ENCODE assay signal across 27 cellular contexts in genomic region chr3:194554488-194555098, GRCh38.
DNase-seq lines count a peak whose midpoint lies in the region; ATAC-seq, FAIRE-seq and TF ChIP-seq lines count a peak whose summit lies in the region.
"Had no signal": no experiment of that assay in that cellular context is flagged by ENCODE, and none has a peak within 500 bp of the region (broad histone marks: within the 10 kb centered on the region; RNA-seq: fewer than 3 reads in every experiment).

No MANE protein-coding gene starts in this region.

- FAIRE-seq in HTR-8/SVneo (lab: Jason Lieb, UNC) (peak; percentile 68), astrocyte (lab: Jason Lieb, UNC) (no peak)

- DNase-seq in HTR-8/SVneo (ENCODE audit: insufficient read length, low spot score) (no peak), astrocyte (ENCODE audit: low read depth) (peak; percentile 28), left ventricle myocardium superior (no peak), NCI-H2029 (lab: John Stamatoyannopoulos, UW) (no peak)
- DNase-seq in stimulated activated effector memory CD8-positive, alpha-beta T cell treated with anti-CD3 and anti-CD28 coated beads, Interleukin-12 subunit alpha, Interleukin-12 subunit beta, amount 100 ng/mL, for 72 hours (ENCODE audit: low spot score in 2 of 2): no peak
- DNase-seq: activated CD4-positive, alpha-beta T cell treated with anti-CD3 and anti-CD28 coated beads for 36 hours; activated naive CD4-positive, alpha-beta T cell treated with anti-CD3 and anti-CD28 coated beads, Interleukin-2, amount 10 ng/mL, durations not matched to agents 7 days and 5 days; activated T-cell treated with anti-CD3 and anti-CD28 coated beads, Interleukin-2, amount 50 U/mL, for 4 hours; anterior cingulate cortex; C1 segment of cervical spinal cord; cerebellar nuclear complex; DMS79 treated with DMSO at 0.1 percent for 48 hours; Karpas-422; left lung; midbrain; NCI-H1694; NCI-H524 treated with DMSO at 0.1 percent for 48 hours; NK-92 treated with Interleukin-12 subunit alpha and Interleukin-12 subunit beta, amount 100 ng/mL, for 24 hours had no signal

- H4K20me1 ChIP-seq in astrocyte (ENCODE audit: insufficient read depth, low read length): no peaks in the 10 kb centered on the region

- peak; percentile 62 for ATAC-seq in left ventricle myocardium superior
- ATAC-seq in GM18519 (IDR thresholded peaks at IDR 0.05; ENCODE audit: low FRiP score, unreplicated experiment): no peak
- no peak for ATAC-seq in GM19351 (IDR thresholded peaks at IDR 0.05; ENCODE audit: unreplicated experiment)
- ATAC-seq in stimulated activated effector memory CD8-positive, alpha-beta T cell treated with anti-CD3 and anti-CD28 coated beads, Interleukin-12 subunit alpha, Interleukin-12 subunit beta, amount 100 ng/mL, for 72 hours: no peak
- ATAC-seq: activated CD4-positive, alpha-beta T cell treated with anti-CD3 and anti-CD28 coated beads for 36 hours; activated T-cell treated with anti-CD3 and anti-CD28 coated beads, Interleukin-2, amount 50 U/mL, for 4 hours; left lung had no signal

- intact Hi-C loops in left ventricle myocardium superior (cut with micrococcal nuclease): no loop called here

- H3K36me3 Mint-ChIP-seq in astrocyte (ENCODE audit: low read depth, unreplicated experiment): no peaks in the 10 kb centered on the region
- no peaks in the 10 kb centered on the region for H3K36me3 Mint-ChIP-seq in stimulated activated effector memory CD8-positive, alpha-beta T cell treated with anti-CD3 and anti-CD28 coated beads, Interleukin-12 subunit alpha, Interleukin-12 subunit beta, amount 100 ng/mL, for 72 hours
- H3K36me3 Mint-ChIP-seq: activated naive CD4-positive, alpha-beta T cell treated with anti-CD3 and anti-CD28 coated beads, Interleukin-2, amount 10 ng/mL, durations not matched to agents 7 days and 5 days had no signal

- H3K27me3 Mint-ChIP-seq in astrocyte (ENCODE audit: low read depth, unreplicated experiment): peaks cover 5% of the 10 kb centered on the region
- H3K27me3 Mint-ChIP-seq: activated naive CD4-positive, alpha-beta T cell treated with anti-CD3 and anti-CD28 coated beads, Interleukin-2, amount 10 ng/mL, durations not matched to agents 7 days and 5 days had no signal

- no peak overlapping the region for H2AFZ ChIP-seq in astrocyte (ENCODE audit: low read depth, low read length)
- peak overlapping the region; percentile 43 for H2AFZ ChIP-seq in parathyroid adenoma
- H2AFZ ChIP-seq: PC-9 had no signal

- no peak overlapping the region for H3K9ac ChIP-seq in astrocyte (ENCODE audit: low read length)
- H3K9ac ChIP-seq in parathyroid adenoma: no peak overlapping the region

- H3K4me1 ChIP-seq in astrocyte (ENCODE audit: insufficient read depth, low read length) (peaks cover 9% of the 10 kb centered on the region), parathyroid adenoma (peaks cover 22% of the 10 kb centered on the region)
- H3K4me1 ChIP-seq: left lung, vagina had no signal

- H3K4me3 Mint-ChIP-seq in astrocyte (ENCODE audit: unreplicated experiment): peak overlapping the region; percentile 20
- H3K4me3 Mint-ChIP-seq in stimulated activated effector memory CD8-positive, alpha-beta T cell treated with anti-CD3 and anti-CD28 coated beads, Interleukin-12 subunit alpha, Interleukin-12 subunit beta, amount 100 ng/mL, for 72 hours: no peak overlapping the region
- H3K4me3 Mint-ChIP-seq: activated CD4-positive, alpha-beta T cell treated with anti-CD3 and anti-CD28 coated beads for 36 hours; activated naive CD4-positive, alpha-beta T cell treated with anti-CD3 and anti-CD28 coated beads, Interleukin-2, amount 10 ng/mL, durations not matched to agents 7 days and 5 days; activated T-cell treated with anti-CD3 and anti-CD28 coated beads, Interleukin-2, amount 50 U/mL, for 4 hours; nephron; T-helper 1 cell treated with Interleukin-12 subunit alpha and Interleukin-12 subunit beta and Interleukin-4 antibody, amounts not matched to agents 30 μg/mL and 1 μg/mL, for 36 hours had no signal

- H3K27ac ChIP-seq in astrocyte (ENCODE audit: low read depth, low read length) (no peak overlapping the region), parathyroid adenoma (peak overlapping the region; percentile 60)
- H3K27ac ChIP-seq: left lung, PC-9, SJSA1, skin epidermis, vagina had no signal

- no peak overlapping the region for H3K4me2 ChIP-seq in astrocyte (ENCODE audit: low read length)
- no peak overlapping the region for H3K4me2 ChIP-seq in parathyroid adenoma (ENCODE audit: low read length)
- H3K4me2 ChIP-seq: PC-9 had no signal

- H3K4me3 ChIP-seq in astrocyte (ENCODE audit: insufficient read depth, low read depth, low read length): no peak overlapping the region
- no peak overlapping the region for H3K4me3 ChIP-seq in parathyroid adenoma (ENCODE audit: low read depth, low read length)
- H3K4me3 ChIP-seq: left lung, PC-9, SJSA1, skin epidermis, vagina had no signal

- H3K27ac Mint-ChIP-seq in astrocyte (ENCODE audit: unreplicated experiment): peak overlapping the region; percentile 41
- no peak overlapping the region for H3K27ac Mint-ChIP-seq in stimulated activated effector memory CD8-positive, alpha-beta T cell treated with anti-CD3 and anti-CD28 coated beads, Interleukin-12 subunit alpha, Interleukin-12 subunit beta, amount 100 ng/mL, for 72 hours
- H3K27ac Mint-ChIP-seq: activated CD4-positive, alpha-beta T cell treated with anti-CD3 and anti-CD28 coated beads for 36 hours; activated naive CD4-positive, alpha-beta T cell treated with anti-CD3 and anti-CD28 coated beads, Interleukin-2, amount 10 ng/mL, durations not matched to agents 7 days and 5 days; T-helper 1 cell treated with Interleukin-12 subunit alpha and Interleukin-12 subunit beta and Interleukin-4 antibody, amounts not matched to agents 30 μg/mL and 1 μg/mL, for 36 hours had no signal

- no peaks in the 10 kb centered on the region for H3K79me2 ChIP-seq in astrocyte (ENCODE audit: insufficient read depth, low read length)
- no peaks in the 10 kb centered on the region for H3K79me2 ChIP-seq in parathyroid adenoma

- H3K36me3 ChIP-seq in astrocyte (ENCODE audit: insufficient read depth, low read length): no peaks in the 10 kb centered on the region
- H3K36me3 ChIP-seq in parathyroid adenoma (ENCODE audit: control insufficient read depth, insufficient read depth, low read length): no peaks in the 10 kb centered on the region
- H3K36me3 ChIP-seq: left lung, SJSA1, vagina had no signal

- no peak for TF ChIP-seq CTCF in astrocyte (IDR thresholded peaks at IDR 0.05; ENCODE audit: insufficient read depth, low read depth, low read length)
- no peak for TF ChIP-seq CTCF in parathyroid adenoma (IDR thresholded peaks at IDR 0.05)

- H3K27me3 ChIP-seq in astrocyte (ENCODE audit: insufficient read depth, low read length): no peaks in the 10 kb centered on the region
- H3K27me3 ChIP-seq in parathyroid adenoma (ENCODE audit: control insufficient read depth, insufficient read depth, low read length): no peaks in the 10 kb centered on the region
- H3K27me3 ChIP-seq: left lung, SJSA1, vagina had no signal

- H3K9me3 Mint-ChIP-seq in astrocyte (ENCODE audit: unreplicated experiment): peaks cover 4% of the 10 kb centered on the region
- H3K9me3 Mint-ChIP-seq in stimulated activated effector memory CD8-positive, alpha-beta T cell treated with anti-CD3 and anti-CD28 coated beads, Interleukin-12 subunit alpha, Interleukin-12 subunit beta, amount 100 ng/mL, for 72 hours: no peaks in the 10 kb centered on the region
- H3K9me3 Mint-ChIP-seq: activated naive CD4-positive, alpha-beta T cell treated with anti-CD3 and anti-CD28 coated beads, Interleukin-2, amount 10 ng/mL, durations not matched to agents 7 days and 5 days; activated T-cell treated with anti-CD3 and anti-CD28 coated beads, Interleukin-2, amount 50 U/mL, for 4 hours; nephron; T-helper 1 cell treated with Interleukin-12 subunit alpha and Interleukin-12 subunit beta and Interleukin-4 antibody, amounts not matched to agents 30 μg/mL and 1 μg/mL, for 36 hours had no signal

- peaks cover 14% of the 10 kb centered on the region for H3K4me1 Mint-ChIP-seq in astrocyte (ENCODE audit: low read depth, unreplicated experiment)
- peaks cover 11% of the 10 kb centered on the region for H3K4me1 Mint-ChIP-seq in stimulated activated effector memory CD8-positive, alpha-beta T cell treated with anti-CD3 and anti-CD28 coated beads, Interleukin-12 subunit alpha, Interleukin-12 subunit beta, amount 100 ng/mL, for 72 hours

- H3K9me3 ChIP-seq in astrocyte (ENCODE audit: insufficient read depth, low read depth, low read length) (no peaks in the 10 kb centered on the region), parathyroid adenoma (ENCODE audit: control insufficient read depth, low read length) (no peaks in the 10 kb centered on the region)
- H3K9me3 ChIP-seq: left lung, SJSA1, vagina had no signal
